8 cellular contexts compared by ENCODE assay signal in genomic region chr9:88534456-88535225, GRCh38. TPM values are rescaled to one million over a fixed set of nuclear protein-coding genes. Genes with fewer than 3 reads are reported as not detected.
DNase-seq lines count a peak whose midpoint lies in the region; ATAC-seq and TF ChIP-seq lines count a peak whose summit lies in the region.

Gene NXNL2 (plus strand): TSS chr9:88535178. CDS start chr9:88535435, 257 bp downstream.

- H3K9me3 Mint-ChIP-seq in endothelial cell (ENCODE audit: unreplicated experiment), result no peaks in the 10 kb centered on the region

- H3K36me3 ChIP-seq in A673 (ENCODE audit: insufficient read depth, low read length, poor library complexity, severe bottlenecking), result no peaks in the 10 kb centered on the region

- intact Hi-C loops in A673 (cut with micrococcal nuclease; ENCODE audit: unreplicated experiment), result loop anchor here (5.0 kb wide), 1 partner anchor 142 kb away; no protein-coding TSS in a partner anchor

- peak within 1 kb of the TSS; percentile 78 for H3K27ac ChIP-seq in A673 (ENCODE audit: low read depth, low read length, poor library complexity, severe bottlenecking)
- peak within 1 kb of the TSS; percentile 56 for H3K27ac ChIP-seq in HL-60 (replicated peaks)

- no TSS peak for BruUV-seq in A673 (replicated peaks; lab: Mats Ljungman, UMichigan)

- no peak within 1 kb of the TSS for H3K27ac Mint-ChIP-seq in endothelial cell (ENCODE audit: unreplicated experiment)

- no peak for ATAC-seq in HG02870 (IDR thresholded peaks at IDR 0.05; ENCODE audit: unreplicated experiment)

- CTCF ChIA-PET in A673 (lab: Charles Lee), result interaction anchor here (0.6 kb wide), 2 partner anchors 10 to 59 kb away, joined by 5 to 7 read pairs; no protein-coding TSS in a partner anchor

- peak; percentile 82 for DNase-seq in A673 (ENCODE audit: low spot score)
- DNase-seq in HL-60 (ENCODE audit: low read depth in 1 of 2, low spot score in 1 of 2), result peak; percentile 41 to 44
- DNase-seq in activated CD4-positive, alpha-beta T cell treated with anti-CD3 and anti-CD28 coated beads, Interleukin-2, amount 50 U/mL, for 4 hours, result peak; percentile 50 to 54
- peak; percentile 88 for DNase-seq in endothelial cell (ENCODE audit: low spot score)
- peak; percentile 92 for DNase-seq in mesenteric fat pad (ENCODE audit: low spot score)
- DNase-seq in stimulated activated naive CD4-positive, alpha-beta T cell treated with Interleukin-2 at 50 U/mL for 16 hours (lab: John Stamatoyannopoulos, UW), result peak; percentile 10
- no peak for DNase-seq in DMS79 treated with DMSO at 0.1 percent for 48 hours (lab: John Stamatoyannopoulos, UW)

- H3K27me3 Mint-ChIP-seq in endothelial cell (ENCODE audit: unreplicated experiment), result peaks cover 12% of the 10 kb centered on the region

- POLR2A ChIA-PET in A673 (lab: Charles Lee; ENCODE audit: low non-redundant PET), result interaction anchor here (0.6 to 0.8 kb wide), 2 partner anchors 11 to 13 kb away, joined by 3 to 4 read pairs; no protein-coding TSS in a partner anchor

- H3K4me3 Mint-ChIP-seq in endothelial cell (ENCODE audit: unreplicated experiment), result peak within 1 kb of the TSS; percentile 87

- H3K9me3 ChIP-seq in A673 (ENCODE audit: low read depth, low read length, poor library complexity, severe bottlenecking), result no peaks in the 10 kb centered on the region

- peaks cover 18% of the 10 kb centered on the region for H3K4me1 Mint-ChIP-seq in endothelial cell (ENCODE audit: unreplicated experiment)

- TF ChIP-seq CTCF in A673 (conservative IDR thresholded peaks at IDR 0.05; ENCODE audit: low read depth, low read length) (no peak), HL-60 (IDR thresholded peaks at IDR 0.05; ENCODE audit: insufficient read depth, low read length) (no peak), endothelial cell (IDR thresholded peaks at IDR 0.05; ENCODE audit: unreplicated experiment) (no peak)

- H3K27me3 ChIP-seq in A673 (replicated peaks; ENCODE audit: insufficient read depth, low read depth, low read length, poor library complexity) (no peaks in the 10 kb centered on the region), HL-60 (ENCODE audit: insufficient read depth, poor library complexity, severe bottlenecking) (peaks cover 16% of the 10 kb centered on the region)

- peaks cover 38% of the 10 kb centered on the region for H3K4me1 ChIP-seq in A673 (ENCODE audit: insufficient read depth, low read length, poor library complexity, severe bottlenecking)

- peaks cover 4% of the 10 kb centered on the region for H3K36me3 Mint-ChIP-seq in endothelial cell (ENCODE audit: low read depth, unreplicated experiment)

- H3K4me3 ChIP-seq in A673 (ENCODE audit: low read depth, low read length, poor library complexity, severe bottlenecking), result peak within 1 kb of the TSS; percentile 53
- peak within 1 kb of the TSS; percentile 40 for H3K4me3 ChIP-seq in HL-60 (replicated peaks; ENCODE audit: insufficient read depth, low read length)

RNA-seq across cellular contexts. Expression of gene NXNL2, which starts in this region (rescaled TPM):
- total RNA-seq in A673 (2021) (1.3 TPM in 2 replicates), endothelial cell (ENCODE audit: unreplicated experiment) (not detected), mesenteric fat pad (not detected)

Comparison
In these comparisons a context has a peak if more than half of its experiments do, and no peak if none do; other contexts are left out.
1. Peak in DNase-seq in endothelial cell; RNA of the gene not detected or under 1 TPM.
2. Peak in DNase-seq in mesenteric fat pad; RNA of the gene not detected or under 1 TPM.